1 cellular context compared by ENCODE assay signal in genomic region chr5:16585028-16585667, GRCh38.
TF ChIP-seq lines count a peak whose summit lies in the region.

No MANE protein-coding gene starts in this region.

TF ChIP-seq in K562, 482 proteins besides CTCF, POLR2A, EP300 and RAD21 (continued from another document):
- no peak for TF ChIP-seq ZNF277 (CRISPR knock-in tag; IDR thresholded peaks at IDR 0.05; ENCODE audit: borderline replicate concordance)
- no peak for TF ChIP-seq ETV1 (tag; conservative IDR thresholded peaks at IDR 0.05; ENCODE audit: low read depth)
- no peak for TF ChIP-seq TBP (optimal IDR thresholded peaks at IDR 0.05; ENCODE audit: low read depth, low read length)
- no peak for TF ChIP-seq ZNF699 (CRISPR knock-in tag; IDR thresholded peaks at IDR 0.05; ENCODE audit: insufficient replicate concordance)
- TF ChIP-seq GTF2A2 (tag; IDR thresholded peaks at IDR 0.05), result no peak
- TF ChIP-seq MBD1 (CRISPR knock-in tag; IDR thresholded peaks at IDR 0.05), result no peak
- TF ChIP-seq SFPQ (IDR thresholded peaks at IDR 0.05; ENCODE audit: low read depth, low read length), result no peak
- TF ChIP-seq POLR2AphosphoS2 (IDR thresholded peaks at IDR 0.05; ENCODE audit: low read length), result no peak
- TF ChIP-seq ZNF609 (CRISPR knock-in tag; IDR thresholded peaks at IDR 0.05; ENCODE audit: borderline replicate concordance), result no peak
- no peak for TF ChIP-seq SP2 (IDR thresholded peaks at IDR 0.05; ENCODE audit: extremely low read depth, low read depth, low read length, poor library complexity, severe bottlenecking)
- TF ChIP-seq ZBTB8A (IDR thresholded peaks at IDR 0.05; ENCODE audit: partially characterized antibody), result no peak
- no peak for TF ChIP-seq KLF1 (tag; IDR thresholded peaks at IDR 0.05)
- no peak for TF ChIP-seq TOE1 (IDR thresholded peaks at IDR 0.05; ENCODE audit: borderline replicate concordance)
- no peak for TF ChIP-seq TOE1 (CRISPR knock-in tag; IDR thresholded peaks at IDR 0.05; ENCODE audit: borderline replicate concordance, low read depth)
